Comparison of ENCODE assay signal across 1 cellular context in genomic region chr17:27327397-27327796, GRCh38.
TF ChIP-seq lines count a peak whose summit lies in the region.

No MANE protein-coding gene starts in this region.

TF ChIP-seq in IMR-90, 13 proteins besides CTCF, POLR2A, EP300 and RAD21:
- TF ChIP-seq SMC3 (IDR thresholded peaks at IDR 0.05; ENCODE audit: low read depth, low read length), result no peak
- no peak for TF ChIP-seq NFE2L2 (IDR thresholded peaks at IDR 0.05; ENCODE audit: low read depth, low read length)
- TF ChIP-seq RFX5 (IDR thresholded peaks at IDR 0.05; ENCODE audit: low read depth, low read length), result no peak
- no peak for TF ChIP-seq MAZ (IDR thresholded peaks at IDR 0.05; ENCODE audit: borderline replicate concordance, low read depth, low read length)
- no peak for TF ChIP-seq MXI1 (IDR thresholded peaks at IDR 0.05; ENCODE audit: borderline replicate concordance, low read depth, low read length)
- no peak for TF ChIP-seq CEBPB (IDR thresholded peaks at IDR 0.05; ENCODE audit: low read depth, low read length)
- no peak for TF ChIP-seq ELK1 (IDR thresholded peaks at IDR 0.05; ENCODE audit: borderline replicate concordance, low read depth, low read length)
- no peak for TF ChIP-seq RCOR1 (IDR thresholded peaks at IDR 0.05; ENCODE audit: insufficient replicate concordance, low read length)
- TF ChIP-seq BHLHE40 (IDR thresholded peaks at IDR 0.05; ENCODE audit: low read depth, low read length), result no peak
- no peak for TF ChIP-seq FOS (IDR thresholded peaks at IDR 0.05; ENCODE audit: low read depth, low read length)
- TF ChIP-seq MAFK (IDR thresholded peaks at IDR 0.05; ENCODE audit: low read depth, low read length), result no peak
- TF ChIP-seq, protein P1, sequence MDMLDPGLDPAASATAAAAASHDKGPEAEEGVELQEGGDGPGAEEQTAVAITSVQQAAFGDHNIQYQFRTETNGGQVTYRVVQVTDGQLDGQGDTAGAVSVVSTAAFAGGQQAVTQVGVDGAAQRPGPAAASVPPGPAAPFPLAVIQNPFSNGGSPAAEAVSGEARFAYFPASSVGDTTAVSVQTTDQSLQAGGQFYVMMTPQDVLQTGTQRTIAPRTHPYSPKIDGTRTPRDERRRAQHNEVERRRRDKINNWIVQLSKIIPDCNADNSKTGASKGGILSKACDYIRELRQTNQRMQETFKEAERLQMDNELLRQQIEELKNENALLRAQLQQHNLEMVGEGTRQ (IDR thresholded peaks at IDR 0.05; ENCODE audit: low read depth, low read length), result no peak
- TF ChIP-seq CHD1 (IDR thresholded peaks at IDR 0.05; ENCODE audit: low read depth, low read length), result no peak
TF ChIP-seq in IMR-90: peak in this region for 0.
